Comparison of ENCODE assay signal across 21 cellular contexts in genomic region chr6:122109075-122109474, GRCh38.
"Had no signal": no experiment of that assay in that cellular context is flagged by ENCODE, and none has a peak within 500 bp of the region (broad histone marks: within the 10 kb centered on the region; RNA-seq: fewer than 3 reads in every experiment).

No MANE protein-coding gene starts in this region.

- H3K27me3 ChIP-seq: left lung, ovary, sigmoid colon, spleen, tibial nerve, uterus had no signal

- H3K4me3 ChIP-seq: left lung, lung, ovary, sigmoid colon, spleen, tibial nerve, uterus had no signal

- H3K36me3 ChIP-seq: left lung, ovary, sigmoid colon, spleen, tibial nerve, uterus had no signal

- H3K4me1 ChIP-seq: left lung, spleen, uterus had no signal

- ATAC-seq: left colon; left lung; naive thymus-derived CD4-positive, alpha-beta T cell; natural killer cell treated with Interleukin-12 subunit alpha and Interleukin-12 subunit beta and Interleukin-15 and Interleukin-18, amount 100 ng/mL, for 72 hours; right cardiac atrium; stimulated activated effector memory CD8-positive, alpha-beta T cell treated with anti-CD3 and anti-CD28 coated beads, Interleukin-12 subunit alpha, Interleukin-12 subunit beta, amount 100 ng/mL, for 72 hours; stimulated activated naive CD8-positive, alpha-beta T cell treated with anti-CD3 and anti-CD28 coated beads, Interleukin-15, amount 100 ng/mL, for 72 hours had no signal

- DNase-seq: hypothalamus; immature natural killer cell; kidney; left colon; left lung; mesendoderm; naive thymus-derived CD4-positive, alpha-beta T cell; ovary; right cardiac atrium; sigmoid colon; small intestine; spleen; stimulated activated CD4-positive, alpha-beta T cell treated with anti-CD3 and anti-CD28 coated beads, Interleukin-4, amount 100 ng/mL, for 24 hours; stimulated activated naive CD4-positive, alpha-beta T cell; stimulated activated naive CD8-positive, alpha-beta T cell treated with anti-CD3 and anti-CD28 coated beads, Interleukin-15, amount 100 ng/mL, for 72 hours; substantia nigra; uterus had no signal

- H3K9me3 ChIP-seq: left lung, ovary, sigmoid colon, spleen, tibial nerve, uterus had no signal

- H3K27ac ChIP-seq: left lung, ovary, sigmoid colon, spleen, tibial nerve, uterus had no signal
